In genomic region chr20:11540558-11540957, GRCh38 we compare ENCODE assay signal across 27 cellular contexts.
"Had no signal": no experiment of that assay in that cellular context is flagged by ENCODE, and none has a peak within 500 bp of the region (broad histone marks: within the 10 kb centered on the region; RNA-seq: fewer than 3 reads in every experiment).

No MANE protein-coding gene starts in this region.

- ATAC-seq: left lung; lower lobe of right lung; natural killer cell; pancreas; sciatic nerve; stimulated activated naive CD8-positive, alpha-beta T cell treated with anti-CD3 and anti-CD28 coated beads, Interleukin-15, Interleukin-2, amounts not matched to agents 100 U/mL and 50 U/mL, for 24 hours had no signal

- H3K4me1 ChIP-seq: colonic mucosa, left lung, pancreas, prostate gland, testis, transverse colon had no signal

- H3K27ac ChIP-seq: ascending aorta, cardiac muscle cell, colonic mucosa, left lung, lower lobe of right lung, pancreas, prostate gland, skin epidermis, testis, transverse colon had no signal

- H3K4me3 ChIP-seq: ascending aorta, cardiac muscle cell, colonic mucosa, left lung, lower lobe of right lung, pancreas, prostate gland, skin epidermis, transverse colon had no signal

- DNase-seq: activated CD4-positive, alpha-beta T cell treated with anti-CD3 and anti-CD28 coated beads for 4 hours; activated CD4-positive, alpha-beta T cell treated with anti-CD3 and anti-CD28 coated beads, Interleukin-2, amount 50 U/mL, for 4 hours; activated effector memory CD4-positive, alpha-beta T cell treated with anti-CD3 and anti-CD28 coated beads, Interleukin-2, amount 50 U/mL, for 16 hours; activated naive CD4-positive, alpha-beta T cell treated with anti-CD3 and anti-CD28 coated beads for 36 hours; activated naive CD8-positive, alpha-beta T cell treated with anti-CD3 and anti-CD28 coated beads for 36 hours; activated T-cell treated with anti-CD3 and anti-CD28 coated beads, Interleukin-2, amount 50 U/mL, for 1 hour; cerebellar nuclear complex; colonic mucosa; effector CD8-positive, alpha-beta T cell; left lung; lower lobe of right lung; mesenchymal stem cell; natural killer cell; nucleus accumbens; pancreas; retina; stimulated activated CD4-positive, alpha-beta T cell treated with anti-CD3 and anti-CD28 coated beads, Interleukin-12 subunit alpha, Interleukin-12 subunit beta, amount 100 ng/mL, for 4 hours; stimulated activated CD4-positive, alpha-beta T cell treated with anti-CD3 and anti-CD28 coated beads, Interleukin-4, amount 100 ng/mL, for 1 hour; stimulated activated naive CD8-positive, alpha-beta T cell treated with anti-CD3 and anti-CD28 coated beads, Interleukin-15, Interleukin-2, amounts not matched to agents 100 U/mL and 50 U/mL, for 24 hours; T-helper 1 cell; testis; transverse colon had no signal

- H3K36me3 ChIP-seq: ascending aorta, cardiac muscle cell, colonic mucosa, left lung, lower lobe of right lung, pancreas, prostate gland, transverse colon had no signal

- H3K27me3 ChIP-seq: ascending aorta, cardiac muscle cell, colonic mucosa, left lung, pancreas, testis, transverse colon had no signal

- H3K9me3 ChIP-seq: ascending aorta, colonic mucosa, left lung, lower lobe of right lung, pancreas, prostate gland, testis, transverse colon had no signal
